ENCODE assay signal across 14 cellular contexts in the genomic region with DNA sequence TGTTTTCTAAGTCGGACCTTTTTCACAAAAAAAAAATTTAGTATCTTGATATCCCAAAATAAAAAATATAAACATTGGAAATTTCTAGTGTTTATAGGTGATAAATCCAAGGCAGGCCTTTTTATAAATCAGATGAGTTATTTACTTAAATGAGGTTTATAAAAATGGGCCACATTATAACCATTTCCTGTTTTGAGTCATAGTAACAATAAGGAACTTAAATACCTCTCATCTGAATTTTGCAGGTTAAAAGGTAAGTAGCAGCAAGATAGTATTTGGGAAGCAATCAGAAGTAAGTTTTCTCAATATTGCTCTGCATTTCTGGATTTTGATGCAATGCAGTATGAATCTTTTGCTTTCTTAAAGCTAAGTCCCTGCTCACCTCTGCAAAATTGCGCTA. TPM values are rescaled to one million over a fixed set of nuclear protein-coding genes. Genes with fewer than 3 reads are reported as not detected.
DNase-seq lines count a peak whose midpoint lies in the region; ATAC-seq and TF ChIP-seq lines count a peak whose summit lies in the region.
"Had no signal": no experiment of that assay in that cellular context is flagged by ENCODE, and none has a peak within 500 bp of the region (broad histone marks: within the 10 kb centered on the region; RNA-seq: fewer than 3 reads in every experiment).

No MANE protein-coding gene starts in this region.

- no peaks in the 10 kb centered on the region for H3K9me3 ChIP-seq in vagina
- H3K9me3 ChIP-seq: mucosa of descending colon had no signal

- no peak for ATAC-seq in stimulated activated naive CD8-positive, alpha-beta T cell treated with anti-CD3 and anti-CD28 coated beads, Interleukin-15, amount 100 ng/mL, for 72 hours
- ATAC-seq in left colon, result peak; percentile 21
- ATAC-seq in GM18867 (IDR thresholded peaks at IDR 0.05; ENCODE audit: unreplicated experiment), result no peak
- ATAC-seq: mucosa of descending colon had no signal

- no peak for TF ChIP-seq POLR2A in vagina (IDR thresholded peaks at IDR 0.05)

- peak overlapping the region; percentile 16 for H3K27ac Mint-ChIP-seq in stimulated activated naive CD8-positive, alpha-beta T cell treated with anti-CD3 and anti-CD28 coated beads, Interleukin-15, Interleukin-2, amounts not matched to agents 100 ng/mL and 50 ng/mL, for 24 hours
- no peak overlapping the region for H3K27ac Mint-ChIP-seq in stimulated activated naive CD8-positive, alpha-beta T cell treated with anti-CD3 and anti-CD28 coated beads, Interleukin-15, amount 100 ng/mL, for 72 hours
- no peak overlapping the region for H3K27ac Mint-ChIP-seq in activated naive CD4-positive, alpha-beta T cell treated with anti-CD3 and anti-CD28 coated beads, Interleukin-2, amount 10 ng/mL, durations not matched to agents 7 days and 5 days

- no peaks in the 10 kb centered on the region for H3K27me3 Mint-ChIP-seq in stimulated activated naive CD8-positive, alpha-beta T cell treated with anti-CD3 and anti-CD28 coated beads, Interleukin-15, Interleukin-2, amounts not matched to agents 100 ng/mL and 50 ng/mL, for 24 hours
- H3K27me3 Mint-ChIP-seq in stimulated activated naive CD8-positive, alpha-beta T cell treated with anti-CD3 and anti-CD28 coated beads, Interleukin-15, amount 100 ng/mL, for 72 hours, result no peaks in the 10 kb centered on the region
- no peaks in the 10 kb centered on the region for H3K27me3 Mint-ChIP-seq in activated naive CD4-positive, alpha-beta T cell treated with anti-CD3 and anti-CD28 coated beads, Interleukin-2, amount 10 ng/mL, durations not matched to agents 7 days and 5 days
- H3K27me3 Mint-ChIP-seq: activated naive CD4-positive, alpha-beta T cell treated with anti-CD3 and anti-CD28 coated beads, Interleukin-2, amount 50 U/mL, for 24 hours had no signal

- H3K27ac ChIP-seq in VCaP, result peak overlapping the region; percentile 93
- peak overlapping the region; percentile 4 for H3K27ac ChIP-seq in vagina

- H3K4me3 Mint-ChIP-seq in stimulated activated naive CD8-positive, alpha-beta T cell treated with anti-CD3 and anti-CD28 coated beads, Interleukin-15, Interleukin-2, amounts not matched to agents 100 ng/mL and 50 ng/mL, for 24 hours, result peak overlapping the region; percentile 7
- H3K4me3 Mint-ChIP-seq in stimulated activated naive CD8-positive, alpha-beta T cell treated with anti-CD3 and anti-CD28 coated beads, Interleukin-15, amount 100 ng/mL, for 72 hours, result peak overlapping the region in 1 of 2 donors; percentile 19
- H3K4me3 Mint-ChIP-seq in activated naive CD4-positive, alpha-beta T cell treated with anti-CD3 and anti-CD28 coated beads, Interleukin-2, amount 10 ng/mL, durations not matched to agents 7 days and 5 days, result no peak overlapping the region

- peaks cover 8% of the 10 kb centered on the region for H3K36me3 Mint-ChIP-seq in stimulated activated naive CD8-positive, alpha-beta T cell treated with anti-CD3 and anti-CD28 coated beads, Interleukin-15, Interleukin-2, amounts not matched to agents 100 ng/mL and 50 ng/mL, for 24 hours (ENCODE audit: low read depth)
- H3K36me3 Mint-ChIP-seq in activated naive CD4-positive, alpha-beta T cell treated with anti-CD3 and anti-CD28 coated beads, Interleukin-2, amount 10 ng/mL, durations not matched to agents 7 days and 5 days, result peaks cover 13% of the 10 kb centered on the region
- H3K36me3 Mint-ChIP-seq: activated naive CD4-positive, alpha-beta T cell treated with anti-CD3 and anti-CD28 coated beads, Interleukin-2, amount 50 U/mL, for 24 hours had no signal

- peaks cover 75% of the 10 kb centered on the region for H3K4me1 ChIP-seq in vagina

- no peaks in the 10 kb centered on the region for H3K36me3 ChIP-seq in vagina

- no peak overlapping the region for H3K4me3 ChIP-seq in vagina
- H3K4me3 ChIP-seq: mucosa of descending colon had no signal

- DNase-seq in stimulated activated naive CD8-positive, alpha-beta T cell treated with anti-CD3 and anti-CD28 coated beads, Interleukin-15, amount 100 ng/mL, for 72 hours, result no peak
- DNase-seq in left colon (no peak), vagina (ENCODE audit: extremely low spot score in 2 of 2) (no peak), NCI-H226 (no peak)
- no peak for DNase-seq in activated naive CD4-positive, alpha-beta T cell treated with anti-CD3 and anti-CD28 coated beads, Interleukin-2, amount 10 ng/mL, durations not matched to agents 7 days and 5 days
- DNase-seq: DND-41, mucosa of descending colon, NCI-H146, NCI-H526 treated with DMSO at 0.1 percent for 48 hours, SHP77 treated with DMSO at 0.1 percent for 48 hours had no signal

- intact Hi-C loops in left colon (cut with DNase I, micrococcal nuclease) (no loop called here), vagina (cut with DNase I) (loop anchor here (10.0 kb wide), 1 partner anchor 129 kb away; the partner anchor contains the start of gene SET)

- H3K9me3 Mint-ChIP-seq in stimulated activated naive CD8-positive, alpha-beta T cell treated with anti-CD3 and anti-CD28 coated beads, Interleukin-15, Interleukin-2, amounts not matched to agents 100 ng/mL and 50 ng/mL, for 24 hours, result no peaks in the 10 kb centered on the region
- no peaks in the 10 kb centered on the region for H3K9me3 Mint-ChIP-seq in stimulated activated naive CD8-positive, alpha-beta T cell treated with anti-CD3 and anti-CD28 coated beads, Interleukin-15, amount 100 ng/mL, for 72 hours
- no peaks in the 10 kb centered on the region for H3K9me3 Mint-ChIP-seq in activated naive CD4-positive, alpha-beta T cell treated with anti-CD3 and anti-CD28 coated beads, Interleukin-2, amount 10 ng/mL, durations not matched to agents 7 days and 5 days
- H3K9me3 Mint-ChIP-seq: activated naive CD4-positive, alpha-beta T cell treated with anti-CD3 and anti-CD28 coated beads, Interleukin-2, amount 50 U/mL, for 24 hours had no signal

- CTCF ChIA-PET in activated naive CD4-positive, alpha-beta T cell treated with anti-CD3 and anti-CD28 coated beads, Interleukin-2, amount 10 ng/mL, durations not matched to agents 7 days and 5 days (lab: Charles Lee), result no interaction called here

- H3K27me3 ChIP-seq in vagina, result no peaks in the 10 kb centered on the region

- TF ChIP-seq CTCF in VCaP (conservative IDR thresholded peaks at IDR 0.05) (no peak), vagina (IDR thresholded peaks at IDR 0.05) (no peak)

- peaks cover 28% of the 10 kb centered on the region for H3K4me1 Mint-ChIP-seq in stimulated activated naive CD8-positive, alpha-beta T cell treated with anti-CD3 and anti-CD28 coated beads, Interleukin-15, Interleukin-2, amounts not matched to agents 100 ng/mL and 50 ng/mL, for 24 hours (ENCODE audit: low read depth)
- peaks cover 25% of the 10 kb centered on the region for H3K4me1 Mint-ChIP-seq in stimulated activated naive CD8-positive, alpha-beta T cell treated with anti-CD3 and anti-CD28 coated beads, Interleukin-15, amount 100 ng/mL, for 72 hours
- peaks cover 23% of the 10 kb centered on the region for H3K4me1 Mint-ChIP-seq in activated naive CD4-positive, alpha-beta T cell treated with anti-CD3 and anti-CD28 coated beads, Interleukin-2, amount 10 ng/mL, durations not matched to agents 7 days and 5 days

RNA-seq across cellular contexts. Expression of gene SPTAN1, which starts 3.9 kb away (rescaled TPM):
- total RNA-seq in left colon (100 to 1,000 TPM; 248 to 277 TPM), vagina (292 TPM)

RNA-seq across cellular contexts. Expression of gene GLE1, which starts 51.8 kb away (rescaled TPM):
- total RNA-seq in left colon (10 to 100 TPM; 26.6 to 34.5 TPM), vagina (20.9 TPM)
